30 cellular contexts compared by ENCODE assay signal in genomic region chr4:56078866-56079265, GRCh38.
DNase-seq lines count a peak whose midpoint lies in the region; TF ChIP-seq lines count a peak whose summit lies in the region.
"Had no signal": no experiment of that assay in that cellular context is flagged by ENCODE, and none has a peak within 500 bp of the region (broad histone marks: within the 10 kb centered on the region; RNA-seq: fewer than 3 reads in every experiment).

No MANE protein-coding gene starts in this region.

- H3K27me3 Mint-ChIP-seq in mesothelial cell of epicardium (ENCODE audit: low read depth) = no peaks in the 10 kb centered on the region
- H3K27me3 Mint-ChIP-seq: IgD-negative memory B cell had no signal

- no peak for TF ChIP-seq CTCF in HEK293 (tag by site-specific recombination; IDR thresholded peaks at IDR 0.05)
- no peak for TF ChIP-seq CTCF in astrocyte of the spinal cord (IDR thresholded peaks at IDR 0.05; ENCODE audit: low read depth, low read length)
- no peak for TF ChIP-seq CTCF in mesothelial cell of epicardium (IDR thresholded peaks at IDR 0.05; ENCODE audit: unreplicated experiment)

- no peak overlapping the region for H3K27ac ChIP-seq in HEK293 (ENCODE audit: extremely low read depth, low read depth, low read length)
- no peak overlapping the region for H3K27ac ChIP-seq in substantia nigra (ENCODE audit: low read depth, low read length, poor library complexity, severe bottlenecking)
- H3K27ac ChIP-seq: colonic mucosa, epithelial cell of prostate, neutrophil, Peyer's patch, tibial nerve, WERI-Rb-1 had no signal

- in situ Hi-C loops in astrocyte of the spinal cord (cut with HindIII; ENCODE audit: low sequenced_read_pairs) = no loop called here

- no peaks in the 10 kb centered on the region for H3K9me3 ChIP-seq in HEK293 (ENCODE audit: control insufficient read depth, insufficient read depth, low read depth, low read length)
- H3K9me3 ChIP-seq: colonic mucosa, neutrophil, Peyer's patch had no signal

- POLR2A ChIA-PET in HEK293 (lab: Yijun Ruan, JAX) = no interaction called here

- H3K27ac Mint-ChIP-seq in mesothelial cell of epicardium = peak overlapping the region; percentile 15
- H3K27ac Mint-ChIP-seq: activated naive CD4-positive, alpha-beta T cell treated with anti-CD3 and anti-CD28 coated beads, Interleukin-2, amount 50 U/mL, for 72 hours; activated T-helper 2 cell treated with anti-CD3 and anti-CD28 coated beads, Interferon-gamma antibody, Interleukin-2, Interleukin-4, amounts not matched to agents 10 μg/mL and 5 μg/mL and 100 μg/mL, durations not matched to agents 14 hours and 24 hours and 36 hours; IgD-negative memory B cell; memory B cell had no signal

- no peaks in the 10 kb centered on the region for H3K9me3 Mint-ChIP-seq in mesothelial cell of epicardium
- H3K9me3 Mint-ChIP-seq: activated naive CD4-positive, alpha-beta T cell treated with anti-CD3 and anti-CD28 coated beads, Interleukin-2, amount 50 U/mL, for 72 hours; activated T-helper 2 cell treated with anti-CD3 and anti-CD28 coated beads, Interferon-gamma antibody, Interleukin-2, Interleukin-4, amounts not matched to agents 10 μg/mL and 5 μg/mL and 100 μg/mL, durations not matched to agents 14 hours and 24 hours and 36 hours had no signal

- no peaks in the 10 kb centered on the region; the same call in 1 of the 2 replicates for H3K4me1 ChIP-seq in HEK293 (ENCODE audit: control insufficient read depth, insufficient read depth, low read length)
- H3K4me1 ChIP-seq: colonic mucosa, Peyer's patch, tibial nerve had no signal

- no peaks in the 10 kb centered on the region for H3K36me3 Mint-ChIP-seq in mesothelial cell of epicardium
- H3K36me3 Mint-ChIP-seq: activated naive CD4-positive, alpha-beta T cell treated with anti-CD3 and anti-CD28 coated beads, Interleukin-2, amount 50 U/mL, for 72 hours; IgD-negative memory B cell; memory B cell had no signal

- DNase-seq in astrocyte of the spinal cord (ENCODE audit: low read depth, low spot score) (peak; percentile 51), mesothelial cell of epicardium (ENCODE audit: low spot score in 2 of 2, unreplicated experiment in 2 of 2) (no peak), substantia nigra (lab: John Stamatoyannopoulos, UW) (peak in 25 of 49 donors; percentile 5 to 67 (median 24)), NCI-H187 treated with DMSO at 0.1 percent for 48 hours (lab: John Stamatoyannopoulos, UW) (no peak), NCI-H82 (lab: John Stamatoyannopoulos, UW) (no peak), DMS53 (lab: John Stamatoyannopoulos, UW) (no peak)
- DNase-seq: activated CD4-positive, alpha-beta T cell treated with anti-CD3 and anti-CD28 coated beads for 4 hours; colonic mucosa; effector memory CD4-positive, alpha-beta T cell; GF-D8; left colon; NCI-H1092; NCI-H1694 treated with DMSO at 0.1 percent for 48 hours; NCI-H2171 treated with DMSO at 0.1 percent for 48 hours; NCI-H524; Peyer's patch; SIG-M5; stimulated activated CD4-positive, alpha-beta T cell treated with anti-CD3 and anti-CD28 coated beads, Interleukin-15, amount 100 ng/mL, for 24 hours; stimulated activated CD4-positive, alpha-beta T cell treated with anti-CD3 and anti-CD28 coated beads, Interleukin-4, amount 100 ng/mL, for 4 hours; SW 1271; T-helper 9 cell; WERI-Rb-1 had no signal

- H3K36me3 ChIP-seq in HEK293 (ENCODE audit: control insufficient read depth in 2 of 2, insufficient read depth in 1 of 2, low read length in 2 of 2) = no peaks in the 10 kb centered on the region
- H3K36me3 ChIP-seq: colonic mucosa, neutrophil, Peyer's patch, tibial nerve had no signal

- H3K4me3 ChIP-seq in HEK293 (ENCODE audit: low read depth, low read length) = no peak overlapping the region
- H3K4me3 ChIP-seq in astrocyte of the spinal cord (ENCODE audit: low read depth, low read length) = no peak overlapping the region
- H3K4me3 ChIP-seq: colonic mucosa, Peyer's patch, tibial nerve had no signal

- H3K4me3 Mint-ChIP-seq in mesothelial cell of epicardium = no peak overlapping the region
- H3K4me3 Mint-ChIP-seq: memory B cell had no signal

- CTCF ChIA-PET in HEK293 (lab: Yijun Ruan, JAX) = no interaction called here

- H3K4me1 Mint-ChIP-seq in mesothelial cell of epicardium = peaks cover 24% of the 10 kb centered on the region
- H3K4me1 Mint-ChIP-seq: memory B cell had no signal

TF ChIP-seq in HEK293, 187 proteins besides CTCF, POLR2A, EP300 and RAD21:
- TF ChIP-seq FEZF1 (tag by site-specific recombination; IDR thresholded peaks at IDR 0.05) (peak; percentile 75), ZNF175 (tag by site-specific recombination; IDR thresholded peaks at IDR 0.05) (no peak), ZNF600 (tag by site-specific recombination; IDR thresholded peaks at IDR 0.05) (0 out of 2 replicates have a peak, but pooled peaks have one; percentile 18), ZIC2 (tag by site-specific recombination; IDR thresholded peaks at IDR 0.05) (0 out of 2 replicates have a peak, but pooled peaks have one; percentile 13)

Comparison
In these comparisons a context has a peak if more than half of its experiments do, and no peak if none do; other contexts are left out.
1. DNase-seq: peak in astrocyte of the spinal cord (single experiment) and substantia nigra (25 of 49); none in mesothelial cell of epicardium (0 of 2), NCI-H187 treated with DMSO at 0.1 percent for 48 hours (single experiment), NCI-H82 (single experiment) and DMS53 (single experiment).